ENCODE assay signal across 9 cellular contexts in genomic region chr4:3766791-3767561, GRCh38. TPM values are rescaled to one million over a fixed set of nuclear protein-coding genes. Genes with fewer than 3 reads are reported as not detected.
A peak's percentile ranks its signal among the peaks of the same experiment; 100 is the strongest.
DNase-seq lines count a peak whose midpoint lies in the region; ATAC-seq and TF ChIP-seq lines count a peak whose summit lies in the region.
"Had no signal": no experiment of that assay in that cellular context is flagged by ENCODE, and none has a peak within 500 bp of the region (broad histone marks: within the 10 kb centered on the region; RNA-seq: fewer than 3 reads in every experiment).

No MANE protein-coding gene starts in this region.

- peak; percentile 37; the same call in 2 of the 3 replicates for TF ChIP-seq CTCF in H9 (conservative IDR thresholded peaks at IDR 0.05)
- TF ChIP-seq CTCF in chondrocyte (IDR thresholded peaks at IDR 0.05): peak; percentile 13
- no peak for TF ChIP-seq CTCF in adrenal gland (IDR thresholded peaks at IDR 0.05)

- no peak overlapping the region for H3K56ac ChIP-seq in H9 (ENCODE audit: insufficient read length, low read depth, low read length)

- H2BK120ac ChIP-seq in H9 (ENCODE audit: low read depth, low read length, poor library complexity, severe bottlenecking): no peak overlapping the region

- H4K20me1 ChIP-seq in H9 (ENCODE audit: control insufficient read depth, insufficient read depth, insufficient read length): no peaks in the 10 kb centered on the region

- H3K27me3 Mint-ChIP-seq in H9 (ENCODE audit: low read depth): peaks cover 46% of the 10 kb centered on the region
- H3K27me3 Mint-ChIP-seq in chondrocyte (ENCODE audit: low read depth): peaks cover 43% of the 10 kb centered on the region
- peaks cover 3 to 53% (median 18%) of the 10 kb centered on the region in 5 donors for H3K27me3 Mint-ChIP-seq in naive thymus-derived CD8-positive, alpha-beta T cell

- no peaks in the 10 kb centered on the region for H3K79me1 ChIP-seq in H9 (ENCODE audit: insufficient read depth, low read depth, low read length, poor library complexity, severe bottlenecking)

- ATAC-seq in naive thymus-derived CD8-positive, alpha-beta T cell: no peak

- H2AK5ac ChIP-seq in H9 (ENCODE audit: insufficient read length, low read length): no peak overlapping the region

- H2BK15ac ChIP-seq in H9 (ENCODE audit: low read depth, low read length): no peak overlapping the region

- H3K36me3 Mint-ChIP-seq in H9 (ENCODE audit: insufficient read depth in 1 of 3, low read depth in 3 of 3) (peaks cover 0 to 2% (median 0%) of the 10 kb centered on the region in 3 experiments; a peak in 2 of 7 replicates), chondrocyte (ENCODE audit: low read depth) (peaks cover 1% of the 10 kb centered on the region)
- peaks cover 0 to 7% (median 0%) of the 10 kb centered on the region in 3 donors for H3K36me3 Mint-ChIP-seq in naive thymus-derived CD8-positive, alpha-beta T cell

- H3K27ac Mint-ChIP-seq in H9: peak overlapping the region in 1 of 3 experiments; percentile 49; a peak in 1 of 7 replicates
- H3K27ac Mint-ChIP-seq in chondrocyte (ENCODE audit: unreplicated experiment): no peak overlapping the region
- H3K27ac Mint-ChIP-seq in naive thymus-derived CD8-positive, alpha-beta T cell: peak overlapping the region in 1 of 10 donors; percentile 34

- no peak overlapping the region for H3K4ac ChIP-seq in H9 (ENCODE audit: low read depth, low read length)

- peak overlapping the region in 1 of 4 donors; percentile 41 for H3K4me3 ChIP-seq in adrenal gland

- H3K23me2 ChIP-seq in H9 (ENCODE audit: insufficient read length, low read depth, low read length, poor library complexity, severe bottlenecking): peaks cover 3% of the 10 kb centered on the region

- no peak overlapping the region for H3T11ph ChIP-seq in H9 (ENCODE audit: low read length)

- no peak overlapping the region for H2BK5ac ChIP-seq in H9 (ENCODE audit: insufficient read length, low read length)

- no peak overlapping the region for H4K91ac ChIP-seq in H9 (ENCODE audit: insufficient read length, low read depth, low read length)

- no peaks in the 10 kb centered on the region for H3K9me3 ChIP-seq in H9 (ENCODE audit: control insufficient read depth, low read depth, low read length)
- H3K9me3 ChIP-seq in adrenal gland (replicated peaks in 1 of 3): no peaks in the 10 kb centered on the region

- no peak overlapping the region for H2BK12ac ChIP-seq in H9 (ENCODE audit: insufficient read length, low read depth, low read length)

- peak overlapping the region; percentile 0 for H3K18ac ChIP-seq in H9 (ENCODE audit: insufficient read length, low read depth, low read length)

- H3K4me3 Mint-ChIP-seq in H9 (peak overlapping the region; percentile 76 to 90), chondrocyte (ENCODE audit: unreplicated experiment) (peak overlapping the region; percentile 70)
- peak overlapping the region in 6 of 10 donors; percentile 7 to 59 (median 44) for H3K4me3 Mint-ChIP-seq in naive thymus-derived CD8-positive, alpha-beta T cell

- peaks cover 11 to 25% of the 10 kb centered on the region in 2 experiments for H3K4me1 Mint-ChIP-seq in H9
- peaks cover 8% of the 10 kb centered on the region for H3K4me1 Mint-ChIP-seq in chondrocyte (ENCODE audit: low read depth)
- peaks cover 0 to 9% (median 5%) of the 10 kb centered on the region in 4 donors for H3K4me1 Mint-ChIP-seq in naive thymus-derived CD8-positive, alpha-beta T cell

- TF ChIP-seq POLR2A in adrenal gland (IDR thresholded peaks at IDR 0.05): no peak

- peaks cover 0 to 1% of the 10 kb centered on the region in 2 experiments; a peak in 1 of 5 replicates for H3K9me3 Mint-ChIP-seq in H9
- H3K9me3 Mint-ChIP-seq in chondrocyte (ENCODE audit: low read depth): no peaks in the 10 kb centered on the region
- H3K9me3 Mint-ChIP-seq in naive thymus-derived CD8-positive, alpha-beta T cell: peaks cover 0 to 2% (median 0%) of the 10 kb centered on the region in 9 donors

- intact Hi-C loops in adrenal gland (cut with DNase I): loop anchor here in 1 of 2 donors (5.0 kb wide), 1 partner anchor 110 kb away; no protein-coding TSS in a partner anchor

- H3K79me2 ChIP-seq in H9 (ENCODE audit: insufficient read depth, low read length): no peaks in the 10 kb centered on the region

- POLR2A ChIA-PET in naive thymus-derived CD8-positive, alpha-beta T cell (lab: Charles Lee): no interaction called here

- H3K27ac ChIP-seq in H9 (ENCODE audit: insufficient read length, low read depth, low read length) (no peak overlapping the region), adrenal gland (peak overlapping the region in 1 of 5 donors; percentile 68)

- H4K5ac ChIP-seq in H9 (ENCODE audit: insufficient read length, low read depth, low read length): no peak overlapping the region

- peak overlapping the region; percentile 0; the same call in 1 of the 2 replicates for H3K14ac ChIP-seq in H9 (ENCODE audit: insufficient read depth, low read length)

- H3K36me3 ChIP-seq in adrenal gland (replicated peaks in 1 of 2): no peaks in the 10 kb centered on the region

- peaks cover 6% of the 10 kb centered on the region; the same call in 1 of the 2 replicates for H3K27me3 ChIP-seq in H9 (ENCODE audit: insufficient read depth, low read length)
- peaks cover 26% of the 10 kb centered on the region for H3K27me3 ChIP-seq in adrenal gland

- DNase-seq in AG08395 (ENCODE audit: low spot score) (peak; percentile 18), H9 (peak; percentile 87), chondrocyte (ENCODE audit: low spot score) (no peak), adrenal gland (no peak), NCI-H128 (lab: John Stamatoyannopoulos, UW; ENCODE audit: unreplicated experiment) (no peak), NCI-H226 (no peak), kidney glomerular epithelial cell (lab: John Stamatoyannopoulos, UW) (no peak)
- DNase-seq in naive thymus-derived CD8-positive, alpha-beta T cell: no peak
- DNase-seq: SHP77 treated with DMSO at 0.1 percent for 48 hours had no signal

- no peaks in the 10 kb centered on the region; the same call in 1 of the 2 replicates for H3K4me1 ChIP-seq in H9 (ENCODE audit: insufficient read depth, low read length)
- H3K4me1 ChIP-seq in adrenal gland (replicated peaks in 1 of 2): peaks cover 0 to 3% of the 10 kb centered on the region in 2 donors

- H3K23ac ChIP-seq in H9 (ENCODE audit: insufficient read length, low read depth, low read length): no peak overlapping the region

- H2BK20ac ChIP-seq in H9 (ENCODE audit: low read depth, low read length, poor library complexity, severe bottlenecking): no peak overlapping the region

- H3K4me2 ChIP-seq in H9 (ENCODE audit: insufficient read depth, insufficient read length, low read length): peak overlapping the region; percentile 8

- no peak overlapping the region for H2AFZ ChIP-seq in H9 (ENCODE audit: low read length)

- H3K9ac ChIP-seq in H9 (ENCODE audit: extremely low read depth, insufficient read length, low read length): no peak overlapping the region

- no peak overlapping the region for H4K8ac ChIP-seq in H9 (replicated peaks; ENCODE audit: insufficient read length, low read depth, low read length)

- no CpG with 5 or more reads among the region's 106 CpGs for WGBS in H9 (ENCODE audit: extremely low coverage, insufficient read length, low lambda C conversion rate)
- 0 to 15% (median 7%) methylated on average over 1 to 106 of the region's 106 CpGs for WGBS in adrenal gland, 4 donors

RNA-seq across cellular contexts. Expression of gene ADRA2C, which starts 0.8 kb away (rescaled TPM):
- 7.2 and 8.6 TPM in 2 replicates for total RNA-seq in H9 (2021)
- total RNA-seq in chondrocyte: 0.99 to 1.6 TPM (median 1.5 TPM) in 3 replicates
- not detected for total RNA-seq in naive thymus-derived CD8-positive, alpha-beta T cell
- polyA plus RNA-seq in naive thymus-derived CD8-positive, alpha-beta T cell: not detected
- total RNA-seq in adrenal gland: 10 to 100 TPM in 3 of 8 donors, 1 to 10 TPM in 5; 1.7 to 34.0 (median 5.5) TPM
- 1 to 10 TPM; 1.2 to 9.2 (median 5.7) TPM for polyA plus RNA-seq in adrenal gland

Comparison
In these comparisons a context has a peak if more than half of its experiments do, and no peak if none do; other contexts are left out.
1. DNase-seq: peak in AG08395 (single experiment) and H9 (single experiment); none in chondrocyte (single experiment), naive thymus-derived CD8-positive, alpha-beta T cell (0 of 10), adrenal gland (0 of 7), NCI-H128 (single experiment), NCI-H226 (single experiment) and kidney glomerular epithelial cell (single experiment).
2. CTCF ChIP-seq: peak in H9 (single experiment) and chondrocyte (single experiment); none in adrenal gland (0 of 6).
3. Peak in every context shown above with its lines, with median percentiles within 50 percentile points of each other: H3K4me3 Mint-ChIP-seq.